Comparison of ENCODE assay signal across 23 cellular contexts in genomic region chr3:24101676-24102168, GRCh38.
A peak's percentile ranks its signal among the peaks of the same experiment; 100 is the strongest.
DNase-seq lines count a peak whose midpoint lies in the region; ATAC-seq and TF ChIP-seq lines count a peak whose summit lies in the region.
"Had no signal": no experiment of that assay in that cellular context is flagged by ENCODE, and none has a peak within 500 bp of the region (broad histone marks: within the 10 kb centered on the region; RNA-seq: fewer than 3 reads in every experiment).

No MANE protein-coding gene starts in this region.

- ATAC-seq in heart right ventricle: peak in 5 of 8 donors; percentile 9 to 36 (median 15)
- ATAC-seq in foreskin keratinocyte: peak; percentile 58
- peak; percentile 53 for ATAC-seq in upper lobe of right lung
- no peak for ATAC-seq in GM19328 (IDR thresholded peaks at IDR 0.05; ENCODE audit: unreplicated experiment)
- ATAC-seq: HCT116; naive thymus-derived CD4-positive, alpha-beta T cell; psoas muscle had no signal

- H3K9me3 ChIP-seq in heart right ventricle (no peaks in the 10 kb centered on the region), right atrium auricular region (no peaks in the 10 kb centered on the region), upper lobe of right lung (no peaks in the 10 kb centered on the region)
- H3K9me3 ChIP-seq: psoas muscle, uterus had no signal

- WGBS in heart right ventricle, 2 donors: 71 to 77% methylated on average over 2 of the region's 2 CpGs

- H3K4me3 ChIP-seq in heart right ventricle (no peak overlapping the region), right atrium auricular region (no peak overlapping the region), upper lobe of right lung (no peak overlapping the region), H7 (ENCODE audit: insufficient read depth, low read depth, low read length) (no peak overlapping the region)
- H3K4me3 ChIP-seq: psoas muscle, uterus had no signal

- TF ChIP-seq CTCF in heart right ventricle (IDR thresholded peaks at IDR 0.05) (no peak), right atrium auricular region (IDR thresholded peaks at IDR 0.05) (no peak), RWPE1 (conservative IDR thresholded peaks at IDR 0.05; ENCODE audit: low read depth) (no peak), foreskin keratinocyte (conservative IDR thresholded peaks at IDR 0.05) (no peak), upper lobe of right lung (IDR thresholded peaks at IDR 0.05) (no peak)

- intact Hi-C loops in heart right ventricle (cut with DNase I) (no loop called here), upper lobe of right lung (cut with DNase I) (no loop called here)

- CTCF ChIA-PET in RWPE1 (lab: Yijun Ruan, JAX): no interaction called here

- no peak for DNase-seq in heart right ventricle
- DNase-seq in right atrium auricular region (ENCODE audit: low spot score): no peak
- peak; percentile 24 for DNase-seq in RWPE1 (ENCODE audit: low spot score)
- DNase-seq in foreskin keratinocyte: peak; percentile 24 to 56
- DNase-seq in upper lobe of right lung: no peak
- no peak for DNase-seq in H7
- no peak for DNase-seq in NCI-H128 (lab: John Stamatoyannopoulos, UW; ENCODE audit: unreplicated experiment)
- DNase-seq: activated CD4-positive, alpha-beta T cell treated with anti-CD3 and anti-CD28 coated beads for 48 hours; activated naive CD8-positive, alpha-beta T cell treated with anti-CD3 and anti-CD28 coated beads, Interleukin-2, amount 10 ng/mL, durations not matched to agents 7 days and 5 days; activated T-cell treated with anti-CD3 and anti-CD28 coated beads, Interleukin-2, amount 50 U/mL, for 1 hour; central memory CD4-positive, alpha-beta T cell; effector memory CD4-positive, alpha-beta T cell; GF-D8; MM.1S; naive thymus-derived CD4-positive, alpha-beta T cell; NCI-H1930; NCI-H510A treated with DMSO at 0.1 percent for 48 hours; psoas muscle; stimulated activated CD4-positive, alpha-beta T cell treated with anti-CD3 and anti-CD28 coated beads, Interleukin-15, amount 100 ng/mL, for 24 hours; T-helper 9 cell; uterus had no signal

- H3K36me3 ChIP-seq in heart right ventricle (no peaks in the 10 kb centered on the region), right atrium auricular region (no peaks in the 10 kb centered on the region), upper lobe of right lung (no peaks in the 10 kb centered on the region), H7 (replicated peaks; ENCODE audit: control insufficient read depth, insufficient read depth, low read length) (no peaks in the 10 kb centered on the region)
- H3K36me3 ChIP-seq: uterus had no signal

- H3K4me1 ChIP-seq in heart right ventricle: peaks cover 0 to 24% (median 0%) of the 10 kb centered on the region in 9 donors
- no peaks in the 10 kb centered on the region for H3K4me1 ChIP-seq in right atrium auricular region
- peaks cover 3% of the 10 kb centered on the region for H3K4me1 ChIP-seq in foreskin keratinocyte
- no peaks in the 10 kb centered on the region for H3K4me1 ChIP-seq in upper lobe of right lung
- H3K4me1 ChIP-seq: psoas muscle, uterus had no signal

- POLR2A ChIA-PET in RWPE1 (lab: Yijun Ruan, JAX; ENCODE audit: low non-redundant PET): no interaction called here

- no peaks in the 10 kb centered on the region for H3K27me3 ChIP-seq in heart right ventricle
- H3K27me3 ChIP-seq in right atrium auricular region: no peaks in the 10 kb centered on the region
- H3K27me3 ChIP-seq in foreskin keratinocyte: no peaks in the 10 kb centered on the region
- H3K27me3 ChIP-seq in upper lobe of right lung: no peaks in the 10 kb centered on the region
- H3K27me3 ChIP-seq in H7 (ENCODE audit: control insufficient read depth, insufficient read depth, low read length): no peaks in the 10 kb centered on the region; the same call in 1 of the 2 replicates
- H3K27me3 ChIP-seq: uterus had no signal

- H3K27ac ChIP-seq in heart right ventricle (peak overlapping the region in 2 of 10 donors; percentile 48 to 59), right atrium auricular region (no peak overlapping the region), RWPE1 (peak overlapping the region; percentile 38), foreskin keratinocyte (no peak overlapping the region), upper lobe of right lung (no peak overlapping the region)
- H3K27ac ChIP-seq: psoas muscle, uterus had no signal

Comparison
In these comparisons a context has a peak if more than half of its experiments do, and no peak if none do; other contexts are left out.
1. DNase-seq: peak in RWPE1 (single experiment) and foreskin keratinocyte (2 of 2); none in heart right ventricle (0 of 2), right atrium auricular region (single experiment), upper lobe of right lung (single experiment), H7 (single experiment) and NCI-H128 (single experiment).